ENCODE assay signal across 23 cellular contexts in genomic region chr3:15298504-15298903, GRCh38. TPM values are rescaled to one million over a fixed set of nuclear protein-coding genes. Genes with fewer than 3 reads are reported as not detected.
DNase-seq lines count a peak whose midpoint lies in the region; ATAC-seq, FAIRE-seq and TF ChIP-seq lines count a peak whose summit lies in the region.
"Had no signal": no experiment of that assay in that cellular context is flagged by ENCODE, and none has a peak within 500 bp of the region (broad histone marks: within the 10 kb centered on the region; RNA-seq: fewer than 3 reads in every experiment).

No MANE protein-coding gene starts in this region.

- H3K4me1 ChIP-seq in BLaER1 treated with 17β-estradiol and CSF1 and Interleukin-3, amounts not matched to agents 10 nM and 100 nM = peaks cover 33 to 84% (median 73%) of the 10 kb centered on the region in 10 experiments
- H3K4me1 ChIP-seq in CD8-positive, alpha-beta T cell (ENCODE audit: insufficient read depth, low read length) = peaks cover 36% of the 10 kb centered on the region
- H3K4me1 ChIP-seq in K562 (replicated peaks in 1 of 2; ENCODE audit: control insufficient read depth in 2 of 2, insufficient read depth in 2 of 2, low read length in 2 of 2) = peaks cover 35 to 53% of the 10 kb centered on the region in 2 experiments
- H3K4me1 ChIP-seq in sigmoid colon = peaks cover 0 to 2% (median 1%) of the 10 kb centered on the region in 4 donors

- peak overlapping the region in 9 of 11 experiments; percentile 74 to 92 (median 76); a peak in 13 of 22 replicates for H3K4me2 ChIP-seq in BLaER1 treated with 17β-estradiol and CSF1 and Interleukin-3, amounts not matched to agents 10 nM and 100 nM
- no peak overlapping the region for H3K4me2 ChIP-seq in K562 (ENCODE audit: insufficient read depth, low read length)

- H3K9me3 Mint-ChIP-seq in CD8-positive, alpha-beta T cell = no peaks in the 10 kb centered on the region
- H3K9me3 Mint-ChIP-seq: H9 had no signal

- TF ChIP-seq EP300 in K562 (IDR thresholded peaks at IDR 0.05; ENCODE audit: low read length) = no peak
- TF ChIP-seq EP300 in sigmoid colon (IDR thresholded peaks at IDR 0.05) = no peak

- H3K9ac ChIP-seq in BLaER1 treated with 17β-estradiol and CSF1 and Interleukin-3, amounts not matched to agents 10 nM and 100 nM = no peak overlapping the region
- H3K9ac ChIP-seq in K562 (ENCODE audit: insufficient read depth in 1 of 2, low read depth in 2 of 2, low read length in 2 of 2) = no peak overlapping the region; a peak in 1 of 4 replicates

- DNase-seq in CD8-positive, alpha-beta T cell = no peak
- DNase-seq in K562 (ENCODE audit: extremely low read depth in 1 of 4, low spot score in 3 of 4) (no peak), sigmoid colon (no peak), HTR-8/SVneo (ENCODE audit: insufficient read length, low spot score) (no peak), GM20000 (ENCODE audit: low spot score) (no peak), T1000 (lab: John Stamatoyannopoulos, UW) (no peak)
- DNase-seq: activated CD4-positive, alpha-beta T cell treated with anti-CD3 and anti-CD28 coated beads, Interleukin-2, amount 50 U/mL, for 4 hours; amniotic stem cell; H9; hippocampal formation; KG1; MV-4-11; NCI-H187 treated with DMSO at 0.1 percent for 48 hours; NCI-H2227 treated with DMSO at 0.1 percent for 48 hours; occipital lobe; retina; Right ventricle myocardium superior; SW 1271 had no signal

- H2AFZ ChIP-seq in K562 (ENCODE audit: low read depth, low read length) = no peak overlapping the region

- peak overlapping the region; percentile 1 for H3K27ac Mint-ChIP-seq in CD8-positive, alpha-beta T cell
- H3K27ac Mint-ChIP-seq: H9 had no signal

- CTCF ChIA-PET in CD8-positive, alpha-beta T cell (lab: Charles Lee) = interaction anchor here (1.4 to 2.1 kb wide), 2 partner anchors 31 to 35 kb away, joined by 3 to 8 read pairs; partner anchors contain the start of gene SH3BP5
- CTCF ChIA-PET in K562 (lab: Yijun Ruan, JAX; ENCODE audit: low intra/inter-chr PET ratio) = no interaction called here

- TF ChIP-seq CTCF in CD8-positive, alpha-beta T cell (IDR thresholded peaks at IDR 0.05) = no peak
- TF ChIP-seq CTCF in K562 (IDR thresholded peaks at IDR 0.05 in 2 of 3, conservative IDR thresholded peaks at IDR 0.05 in 1 of 3; ENCODE audit: insufficient read depth in 2 of 3, low read depth in 1 of 3, low read length in 3 of 3) = no peak
- TF ChIP-seq CTCF in sigmoid colon (IDR thresholded peaks at IDR 0.05) = no peak
- no peak for TF ChIP-seq CTCF in GM20000 (IDR thresholded peaks at IDR 0.05; ENCODE audit: extremely low read depth, missing control alignments)

- H3K27me3 ChIP-seq in BLaER1 treated with 17β-estradiol and CSF1 and Interleukin-3, amounts not matched to agents 10 nM and 100 nM = no peaks in the 10 kb centered on the region
- H3K27me3 ChIP-seq in CD8-positive, alpha-beta T cell (ENCODE audit: insufficient read depth, low read length) = no peaks in the 10 kb centered on the region
- H3K27me3 ChIP-seq in K562 (ENCODE audit: control insufficient read depth in 2 of 2, insufficient read depth in 2 of 2, low read length in 2 of 2) (no peaks in the 10 kb centered on the region), sigmoid colon (no peaks in the 10 kb centered on the region)
- H3K27me3 ChIP-seq: cardiac muscle cell had no signal

- no peaks in the 10 kb centered on the region for H3K9me1 ChIP-seq in K562 (ENCODE audit: control insufficient read depth, insufficient read depth, low read length)

- peaks cover 39% of the 10 kb centered on the region for H3K36me3 Mint-ChIP-seq in CD8-positive, alpha-beta T cell

- intact Hi-C loops in CD8-positive, alpha-beta T cell (cut with DNase I, micrococcal nuclease) = no loop called here
- intact Hi-C loops in K562 (cut with micrococcal nuclease) = no loop called here
- intact Hi-C loops in sigmoid colon (cut with DNase I) = no loop called here

- peak overlapping the region in 1 of 11 experiments; percentile 55; a peak in 1 of 22 replicates for H3K27ac ChIP-seq in BLaER1 treated with 17β-estradiol and CSF1 and Interleukin-3, amounts not matched to agents 10 nM and 100 nM
- no peak overlapping the region for H3K27ac ChIP-seq in CD8-positive, alpha-beta T cell (ENCODE audit: low read depth, low read length)
- H3K27ac ChIP-seq in K562 (ENCODE audit: extremely low read depth, low read depth, low read length) (peak overlapping the region; percentile 7; the same call in 1 of the 3 replicates), sigmoid colon (peak overlapping the region in 3 of 4 donors; percentile 1 to 29 (median 25))
- H3K27ac ChIP-seq: cardiac muscle cell, epithelial cell of prostate had no signal

- H3K9me3 ChIP-seq in BLaER1 treated with 17β-estradiol and CSF1 and Interleukin-3, amounts not matched to agents 10 nM and 100 nM (replicated peaks in 1 of 11) = peaks cover 0 to 19% (median 0%) of the 10 kb centered on the region in 11 experiments; a peak in 7 of 22 replicates
- no peaks in the 10 kb centered on the region for H3K9me3 ChIP-seq in CD8-positive, alpha-beta T cell (ENCODE audit: low read length)
- H3K9me3 ChIP-seq in K562 (replicated peaks; ENCODE audit: control insufficient read depth, insufficient read depth, low read depth, low read length) = no peaks in the 10 kb centered on the region
- no peaks in the 10 kb centered on the region for H3K9me3 ChIP-seq in sigmoid colon

- 67% methylated on average over 3 of the region's 3 CpGs for WGBS in K562 (ENCODE audit: insufficient coverage, low coverage, missing lambda C conversion rate)
- WGBS in sigmoid colon, 2 donors = 88 to 89% methylated on average over 3 of the region's 3 CpGs

- H3K79me2 ChIP-seq in K562 (ENCODE audit: control insufficient read depth, insufficient read depth, low read length) = peaks cover 4% of the 10 kb centered on the region; the same call in 1 of the 3 replicates

- no peak for TF ChIP-seq POLR2A in K562 (conservative IDR thresholded peaks at IDR 0.05)
- no peak for TF ChIP-seq POLR2A in sigmoid colon (IDR thresholded peaks at IDR 0.05)

- H3K4me1 Mint-ChIP-seq in CD8-positive, alpha-beta T cell (ENCODE audit: low read depth) = peaks cover 62% of the 10 kb centered on the region

- in situ Hi-C loops in K562 (cut with MboI) = no loop called here

- no peak overlapping the region for H3K4me3 ChIP-seq in BLaER1 treated with 17β-estradiol and CSF1 and Interleukin-3, amounts not matched to agents 10 nM and 100 nM
- H3K4me3 ChIP-seq in CD8-positive, alpha-beta T cell (ENCODE audit: low read depth, low read length) = no peak overlapping the region
- H3K4me3 ChIP-seq in K562 = no peak overlapping the region
- H3K4me3 ChIP-seq in sigmoid colon = no peak overlapping the region
- H3K4me3 ChIP-seq: cardiac muscle cell, lung had no signal

- BruUV-seq in K562 (replicated peaks; lab: Mats Ljungman, UMichigan) = no TSS peak

- FAIRE-seq in K562 (lab: Jason Lieb, UNC) (no peak), HTR-8/SVneo (lab: Jason Lieb, UNC) (no peak)
- FAIRE-seq: keratinocyte had no signal

- no peaks in the 10 kb centered on the region for H3K27me3 Mint-ChIP-seq in CD8-positive, alpha-beta T cell (ENCODE audit: low read depth)

- TF ChIP-seq RAD21 in K562 (CRISPR knock-in tag; conservative IDR thresholded peaks at IDR 0.05 in 1 of 2, IDR thresholded peaks at IDR 0.05 in 1 of 2) = no peak

- H3K36me3 ChIP-seq in BLaER1 treated with 17β-estradiol and CSF1 and Interleukin-3, amounts not matched to agents 10 nM and 100 nM = peaks cover 0 to 38% (median 0%) of the 10 kb centered on the region in 11 experiments; a peak in 8 of 22 replicates
- H3K36me3 ChIP-seq in CD8-positive, alpha-beta T cell (ENCODE audit: insufficient read depth, low read length) = peaks cover 2% of the 10 kb centered on the region
- H3K36me3 ChIP-seq in K562 (ENCODE audit: control insufficient read depth, insufficient read depth, low read length) = peaks cover 13% of the 10 kb centered on the region
- peaks cover 0 to 10% (median 0%) of the 10 kb centered on the region in 4 donors for H3K36me3 ChIP-seq in sigmoid colon
- H3K36me3 ChIP-seq: cardiac muscle cell had no signal

- no peak overlapping the region for H3K4me3 Mint-ChIP-seq in CD8-positive, alpha-beta T cell
- H3K4me3 Mint-ChIP-seq: H9 had no signal

- POLR2A ChIA-PET in CD8-positive, alpha-beta T cell (lab: Charles Lee) = interaction anchor here (1.2 kb wide), 1 partner anchor 10 kb away, joined by 3 read pairs; no protein-coding TSS in a partner anchor
- POLR2A ChIA-PET in K562 (lab: Yijun Ruan, JAX) = interaction anchor here (0.6 to 3.5 kb wide), 6 partner anchors 9 to 872 kb away, joined by 3 to 21 read pairs (median 4); no protein-coding TSS in a partner anchor

- ATAC-seq in CD8-positive, alpha-beta T cell = no peak
- no peak for ATAC-seq in K562

- H4K20me1 ChIP-seq in BLaER1 treated with 17β-estradiol and CSF1 and Interleukin-3, amounts not matched to agents 10 nM and 100 nM = no peaks in the 10 kb centered on the region
- no peaks in the 10 kb centered on the region for H4K20me1 ChIP-seq in K562 (replicated peaks; ENCODE audit: control insufficient read depth, insufficient read depth, low read length)

TF ChIP-seq in K562, 482 proteins besides CTCF, POLR2A, EP300 and RAD21 (continues in another document):
- TF ChIP-seq SIN3A (IDR thresholded peaks at IDR 0.05; ENCODE audit: borderline replicate concordance in 2 of 2, control insufficient read depth in 1 of 2, low read depth in 2 of 2, low read length in 2 of 2) = no peak

RNA-seq across cellular contexts. Expression of gene SH3BP5, which starts 33.9 kb away (rescaled TPM):
- total RNA-seq in CD8-positive, alpha-beta T cell = 1 to 10 TPM; 4.4 to 5.9 TPM
- total RNA-seq in K562 (2011; cell fraction: chromatin; rRNA removed; ENCODE audit: low replicate concordance) = 17.8 and 19.2 TPM in 2 replicates
- 10.1 and 13.8 TPM in 2 replicates for total RNA-seq in K562 (2011; cell fraction: nucleolus; rRNA removed)
- 11.7 and 17.1 TPM in 2 replicates for total RNA-seq in K562 (2011; cell fraction: nucleoplasm; rRNA removed)
- total RNA-seq in K562 (2014; rRNA removed) = 14.9 and 17.1 TPM in 2 replicates
- 13.5 and 15.2 TPM in 2 replicates for total RNA-seq in K562 (2014; rRNA removed; fragmentation: Illumina TruSeq; extraction: Trizol)
- total RNA-seq in K562 (2015; rRNA removed; fragmentation: Illumina TruSeq; extraction: Trizol) = 12.2 and 13.5 TPM in 2 replicates
- total RNA-seq in K562 (2021) = 13.9 and 18.6 TPM in 2 replicates
- 26.2 and 29.0 TPM in 2 replicates for polyA plus RNA-seq in K562 (2011; rRNA removed)
- polyA plus RNA-seq in K562 (2011; cell fraction: cytosol; rRNA removed) = 19.8 and 19.9 TPM in 2 replicates
- 18.5 and 19.8 TPM in 2 replicates for polyA plus RNA-seq in K562 (2011; cell fraction: nucleus; rRNA removed)
- 20.4 and 27.0 TPM in 2 replicates for polyA plus RNA-seq in K562 (2012)
- polyA plus RNA-seq in K562 (2014; fragmentation: Illumina TruSeq; extraction: Trizol) = 22.0 and 28.0 TPM in 2 replicates
- 1 to 10 TPM; 2.9 to 3.5 TPM for polyA plus RNA-seq in K562 (2014; fragmentation: Nextera tagmentation; extraction: Ambion mirVana)
- polyA plus RNA-seq in K562 (2014; rRNA removed) = 23.4 and 24.7 TPM in 2 replicates
- polyA minus RNA-seq in K562 (2011; rRNA and poly(A)+ RNA removed) = 15.7 and 16.1 TPM in 2 replicates
- polyA minus RNA-seq in K562 (2011; cell fraction: cytosol; rRNA and poly(A)+ RNA removed) = 12.2 and 14.1 TPM in 2 replicates
- polyA minus RNA-seq in K562 (2011; cell fraction: nucleus; rRNA and poly(A)+ RNA removed) = 8.8 and 12.4 TPM in 2 replicates
- 10 to 100 TPM; 25.1 to 40.4 (median 31.9) TPM for total RNA-seq in sigmoid colon
- 10 to 100 TPM in 2 of 3 donors, 1 to 10 TPM in 1; 5.5 to 31.2 (median 21.6) TPM for polyA plus RNA-seq in sigmoid colon
